In genomic region chr3:126277629-126278378, GRCh38 we compare ENCODE assay signal across 1 cellular context.
TF ChIP-seq lines count a peak whose summit lies in the region.

No MANE protein-coding gene starts in this region.

TF ChIP-seq in HepG2, 621 proteins besides CTCF, POLR2A, EP300 and RAD21 (continued from another document):
- no peak for TF ChIP-seq BRF2 (CRISPR knock-in tag; IDR thresholded peaks at IDR 0.05)
- TF ChIP-seq ZNF550 (CRISPR knock-in tag; IDR thresholded peaks at IDR 0.05; ENCODE audit: borderline replicate concordance): no peak
- no peak for TF ChIP-seq ZNF691 (CRISPR knock-in tag; IDR thresholded peaks at IDR 0.05; ENCODE audit: borderline replicate concordance, low read depth)
- TF ChIP-seq SNRNP70 (IDR thresholded peaks at IDR 0.05; ENCODE audit: low read depth, low read length): no peak
- no peak for TF ChIP-seq ZNF282 (IDR thresholded peaks at IDR 0.05; ENCODE audit: partially characterized antibody)
- TF ChIP-seq PAF1 (CRISPR knock-in tag; IDR thresholded peaks at IDR 0.05): no peak
- TF ChIP-seq ZNF670 (CRISPR knock-in tag; IDR thresholded peaks at IDR 0.05; ENCODE audit: borderline replicate concordance): peak; percentile 93; the same call in 1 of the 2 replicates
- no peak for TF ChIP-seq ZNF83 (CRISPR knock-in tag; IDR thresholded peaks at IDR 0.05; ENCODE audit: borderline replicate concordance)
